9 cellular contexts compared by ENCODE assay signal in the genomic region with DNA sequence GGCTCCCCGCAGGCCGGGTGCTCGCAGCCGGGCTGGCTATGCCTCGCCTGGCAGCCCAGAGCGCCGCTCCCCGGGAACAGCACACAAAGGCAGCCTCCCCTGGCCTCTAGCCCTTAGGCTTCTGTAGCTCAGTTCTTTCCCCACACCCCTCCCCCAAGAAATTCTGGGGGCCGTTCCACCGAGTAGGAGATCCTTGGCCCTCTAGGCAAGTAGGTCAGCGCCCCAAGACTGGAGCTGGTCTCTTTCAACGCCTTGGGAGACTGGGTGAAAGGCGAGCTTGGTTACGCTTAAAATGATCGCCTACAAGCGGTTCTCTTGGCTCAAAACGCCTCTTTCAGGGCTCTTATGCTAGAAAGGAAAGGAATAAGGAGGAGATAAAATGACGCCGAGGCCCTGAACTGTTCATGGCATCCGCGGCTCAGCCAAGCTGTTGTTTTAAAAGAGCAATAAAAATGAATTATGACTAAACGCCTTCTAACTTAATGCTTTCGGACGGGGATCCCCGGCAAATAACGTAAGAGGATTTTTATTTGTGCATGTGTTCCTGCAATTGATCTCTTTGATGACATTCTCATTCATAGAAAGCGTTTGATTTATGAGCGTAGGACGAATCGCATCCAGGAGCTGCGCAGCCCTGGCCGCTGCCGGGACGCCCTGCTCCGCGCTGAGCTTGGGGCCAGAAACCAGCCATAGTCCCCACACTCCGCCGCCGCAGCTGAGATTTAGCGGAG. TPM values are rescaled to one million over a fixed set of nuclear protein-coding genes. Genes with fewer than 3 reads are reported as not detected.
A peak's percentile ranks its signal among the peaks of the same experiment; 100 is the strongest.
DNase-seq lines count a peak whose midpoint lies in the region; ATAC-seq and TF ChIP-seq lines count a peak whose summit lies in the region.
"Had no signal": no experiment of that assay in that cellular context is flagged by ENCODE, and none has a peak within 500 bp of the region (broad histone marks: within the 10 kb centered on the region; RNA-seq: fewer than 3 reads in every experiment).

No MANE protein-coding gene starts in this region.

- DNase-seq in AG04450 (ENCODE audit: low read depth, low spot score): no peak
- peak; percentile 61 for DNase-seq in NCI-H1105 treated with DMSO at 0.1 percent for 48 hours (lab: John Stamatoyannopoulos, UW)
- no peak for DNase-seq in epithelial cell of proximal tubule (ENCODE audit: low read depth)
- DNase-seq in neural crest cell (ENCODE audit: low read depth, low spot score): peak; percentile 32
- DNase-seq in testis: no peak
- DNase-seq in activated CD4-positive, CD25-positive, alpha-beta regulatory T cell (lab: John Stamatoyannopoulos, UW): no peak
- no peak for DNase-seq in dedifferentiated amniotic fluid mesenchymal stem cell (ENCODE audit: extremely low spot score)

- peaks cover 94% of the 10 kb centered on the region for H3K27me3 Mint-ChIP-seq in neural crest cell (ENCODE audit: low read depth)

- H3K9me3 ChIP-seq in AG04450 (ENCODE audit: control insufficient read depth, insufficient read depth, low read length) (peaks cover 4% of the 10 kb centered on the region; the same call in 1 of the 2 replicates), testis (no peaks in the 10 kb centered on the region)

- no peaks in the 10 kb centered on the region for H3K36me3 ChIP-seq in testis (ENCODE audit: low read depth, missing control alignments)

- TF ChIP-seq CTCF in AG04450 (IDR thresholded peaks at IDR 0.05; ENCODE audit: low read depth, low read length) (no peak), epithelial cell of proximal tubule (conservative IDR thresholded peaks at IDR 0.05; ENCODE audit: low read depth, low read length) (peak; percentile 2), neural crest cell (conservative IDR thresholded peaks at IDR 0.05) (no peak), testis (IDR thresholded peaks at IDR 0.05) (no peak)

- WGBS in testis, 2 donors: 5 to 9% methylated on average over 39 to 40 of the region's 40 CpGs

- peaks cover 39% of the 10 kb centered on the region for H3K36me3 Mint-ChIP-seq in neural crest cell (ENCODE audit: low read depth)

- peak overlapping the region; percentile 99 for H3K4me3 Mint-ChIP-seq in neural crest cell

- intact Hi-C loops in testis (cut with DNase I; ENCODE audit: low total_unique reads): no loop called here

- H3K4me3 ChIP-seq in AG04450 (ENCODE audit: low read depth, low read length) (peak overlapping the region; percentile 91), epithelial cell of proximal tubule (ENCODE audit: low read depth, low read length) (peak overlapping the region; percentile 96), testis (no peak overlapping the region)

- no peak for TF ChIP-seq POLR2A in testis (IDR thresholded peaks at IDR 0.05)

- peak overlapping the region; percentile 94 for H3K27ac ChIP-seq in AG04450 (ENCODE audit: low read depth, low read length)
- no peak overlapping the region for H3K27ac ChIP-seq in testis

- no peak for ATAC-seq in HG03097 (IDR thresholded peaks at IDR 0.05; ENCODE audit: low FRiP score, unreplicated experiment)

- POLR2A ChIA-PET in AG04450 (lab: Yijun Ruan, JAX): interaction anchor here (0.5 to 4.0 kb wide), 12 partner anchors 10 to 1242 kb away, joined by 3 to 42 read pairs (median 5); partner anchors contain the start of genes HOXA3 and HOXA5

- H3K27ac Mint-ChIP-seq in neural crest cell (ENCODE audit: unreplicated experiment): peak overlapping the region; percentile 98

- H3K27me3 ChIP-seq in AG04450 (ENCODE audit: control insufficient read depth, insufficient read depth, low read length): no peaks in the 10 kb centered on the region
- H3K27me3 ChIP-seq in testis: no peaks in the 10 kb centered on the region

- H3K4me1 ChIP-seq in testis: no peaks in the 10 kb centered on the region

- H3K9me3 Mint-ChIP-seq in neural crest cell: no peaks in the 10 kb centered on the region

- CTCF ChIA-PET in AG04450 (lab: Charles Lee): interaction anchor here (0.6 to 5.6 kb wide), 13 partner anchors 10 to 730 kb away, joined by 3 to 28 read pairs (median 4); partner anchors contain the start of gene HOXA5

- peaks cover 77% of the 10 kb centered on the region for H3K4me1 Mint-ChIP-seq in neural crest cell

RNA-seq across cellular contexts. Expression of gene HOXA1, which starts 2.9 kb away (rescaled TPM):
- polyA plus RNA-seq in AG04450 (2011; rRNA removed): 2.6 and 2.9 TPM in 2 replicates
- polyA minus RNA-seq in AG04450 (2011; rRNA and poly(A)+ RNA removed): 1.7 and 2.2 TPM in 2 replicates
- total RNA-seq in epithelial cell of proximal tubule: 5.7 and 7.1 TPM in 2 replicates
- total RNA-seq in neural crest cell: 3.5 and 3.6 TPM in 2 replicates
- under 1 TPM; 0.37 to 0.79 TPM for total RNA-seq in testis
- 0.16 TPM for polyA plus RNA-seq in testis (ENCODE audit: insufficient read depth, low read depth, low replicate concordance)

RNA-seq across cellular contexts. Expression of gene HOXA2, which starts 3.8 kb away (rescaled TPM):
- 3.1 and 4.1 TPM in 2 replicates for polyA plus RNA-seq in AG04450 (2011; rRNA removed)
- polyA minus RNA-seq in AG04450 (2011; rRNA and poly(A)+ RNA removed): 2.4 and 3.0 TPM in 2 replicates
- 0.69 and 2.0 TPM in 2 replicates for total RNA-seq in epithelial cell of proximal tubule
- 41.2 and 41.6 TPM in 2 replicates for total RNA-seq in neural crest cell
- total RNA-seq in testis: under 1 TPM in 1 of 2 donors, not detected in 1; 0.31 TPM
- polyA plus RNA-seq in testis (ENCODE audit: insufficient read depth, low read depth, low replicate concordance): 0.32 TPM
- total RNA-seq: activated CD8-positive, alpha-beta memory T cell treated with anti-CD3 and anti-CD28 coated beads for 36 hours had no signal

RNA-seq across cellular contexts. Expression of gene HOXA4, which starts 31.9 kb away (rescaled TPM):
- polyA plus RNA-seq in AG04450 (2011; rRNA removed): 5.4 and 5.8 TPM in 2 replicates
- polyA minus RNA-seq in AG04450 (2011; rRNA and poly(A)+ RNA removed): 3.6 and 4.2 TPM in 2 replicates
- total RNA-seq in epithelial cell of proximal tubule: 9.2 and 14.6 TPM in 2 replicates
- 0.68 and 0.96 TPM in 2 replicates for total RNA-seq in neural crest cell
- 1 to 10 TPM; 1.7 to 3.4 TPM for total RNA-seq in testis
- 3.3 TPM for polyA plus RNA-seq in testis (ENCODE audit: insufficient read depth, low read depth, low replicate concordance)

RNA-seq across cellular contexts. Expression of gene HOXA5, which starts 44.8 kb away (rescaled TPM):
- polyA plus RNA-seq in AG04450 (2011; rRNA removed) (48.3 and 51.0 TPM in 2 replicates), testis (ENCODE audit: insufficient read depth, low read depth, low replicate concordance) (7.6 TPM)
- polyA minus RNA-seq in AG04450 (2011; rRNA and poly(A)+ RNA removed): 37.7 and 49.7 TPM in 2 replicates
- total RNA-seq in epithelial cell of proximal tubule (20.1 and 47.6 TPM in 2 replicates), neural crest cell (3.2 and 4.3 TPM in 2 replicates), testis (under 1 TPM in 1 of 2 donors, not detected in 1; 0.63 TPM)
- total RNA-seq: activated CD8-positive, alpha-beta memory T cell treated with anti-CD3 and anti-CD28 coated beads for 36 hours had no signal

RNA-seq across cellular contexts. Expression of gene HOXA6, which starts 48.9 kb away (rescaled TPM):
- polyA plus RNA-seq in AG04450 (2011; rRNA removed) (1.2 and 1.3 TPM in 2 replicates), testis (ENCODE audit: insufficient read depth, low read depth, low replicate concordance) (0.37 TPM)
- 0.91 and 2.1 TPM in 2 replicates for polyA minus RNA-seq in AG04450 (2011; rRNA and poly(A)+ RNA removed)
- total RNA-seq in epithelial cell of proximal tubule (5.7 and 11.8 TPM in 2 replicates), neural crest cell (1.6 and 2.0 TPM in 2 replicates), testis (not detected)
- total RNA-seq: activated CD8-positive, alpha-beta memory T cell treated with anti-CD3 and anti-CD28 coated beads for 36 hours had no signal

Comparison
In these comparisons a context has a peak if more than half of its experiments do, and no peak if none do; other contexts are left out.
1. DNase-seq: peak in NCI-H1105 treated with DMSO at 0.1 percent for 48 hours (single experiment) and neural crest cell (single experiment); none in AG04450 (single experiment), epithelial cell of proximal tubule (single experiment), testis (single experiment), activated CD4-positive, CD25-positive, alpha-beta regulatory T cell (0 of 4) and dedifferentiated amniotic fluid mesenchymal stem cell (single experiment).
2. H3K4me3 ChIP-seq: peak in AG04450 (single experiment) and epithelial cell of proximal tubule (single experiment); none in testis (0 of 2).
3. RNA of gene HOXA2, which starts 3.8 kb away (total RNA-seq): 41.2 to 41.6 TPM in neural crest cell; 0.69 to 2.0 TPM in epithelial cell of proximal tubule and 0.31 TPM in testis; every median in the first group is over 10 times any median in the second.